19 cellular contexts compared by ENCODE assay signal in the genomic region with DNA sequence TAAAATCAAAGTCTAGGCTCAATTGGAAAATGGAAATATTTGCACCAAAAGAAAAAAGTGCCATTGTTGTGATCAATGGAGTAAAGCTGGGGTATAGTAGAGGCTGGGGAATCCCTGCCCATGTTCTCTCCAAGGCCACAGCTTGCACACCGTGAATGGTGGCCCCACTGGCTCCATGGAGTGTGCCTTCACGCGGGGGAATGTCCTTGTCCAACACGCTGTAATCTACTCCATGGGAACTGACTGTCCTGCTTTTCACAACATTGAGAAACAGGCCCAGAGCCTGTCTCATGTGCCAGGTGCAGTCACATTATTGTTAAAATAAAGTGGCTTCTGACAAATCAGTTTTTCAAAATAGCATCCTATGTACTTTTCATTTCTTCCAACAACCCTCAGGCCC. TPM values are rescaled to one million over a fixed set of nuclear protein-coding genes. Genes with fewer than 3 reads are reported as not detected.
"Had no signal": no experiment of that assay in that cellular context is flagged by ENCODE, and none has a peak within 500 bp of the region (broad histone marks: within the 10 kb centered on the region; RNA-seq: fewer than 3 reads in every experiment).

No MANE protein-coding gene starts in this region.

- H3K36me3 ChIP-seq: gastrocnemius medialis, thyroid gland, uterus had no signal

- H3K4me1 Mint-ChIP-seq: immature natural killer cell had no signal

- H3K27ac ChIP-seq: epithelial cell of prostate, esophagus muscularis mucosa, gastrocnemius medialis, parathyroid adenoma, psoas muscle, thyroid gland, upper lobe of left lung, uterus had no signal

- FAIRE-seq: keratinocyte, small intestine had no signal

- H3K27me3 ChIP-seq: esophagus muscularis mucosa, gastrocnemius medialis, thyroid gland, upper lobe of left lung, uterus had no signal

- H3K4me3 Mint-ChIP-seq: effector memory CD8-positive, alpha-beta T cell; immature natural killer cell; natural killer cell treated with Interleukin-12 subunit alpha and Interleukin-12 subunit beta and Interleukin-15 and Interleukin-18, amount 100 ng/mL, for 72 hours had no signal

- ATAC-seq: effector memory CD8-positive, alpha-beta T cell; gastrocnemius medialis; left colon; natural killer cell treated with Interleukin-12 subunit alpha and Interleukin-12 subunit beta and Interleukin-15 and Interleukin-18, amount 100 ng/mL, for 72 hours; psoas muscle had no signal

- DNase-seq: effector memory CD8-positive, alpha-beta T cell; gastrocnemius medialis; immature natural killer cell; left colon; mesenchymal stem cell; midbrain; psoas muscle; small intestine; stimulated activated CD4-positive, alpha-beta T cell treated with anti-CD3 and anti-CD28 coated beads, Interleukin-12 subunit alpha, Interleukin-12 subunit beta, amount 100 ng/mL, for 4 hours; stimulated activated naive CD4-positive, alpha-beta T cell treated with Interleukin-2 at 50 U/mL for 16 hours; thyroid gland; upper lobe of left lung; uterus had no signal

- H2AFZ ChIP-seq: parathyroid adenoma had no signal

- H3K9me3 Mint-ChIP-seq: effector memory CD8-positive, alpha-beta T cell; immature natural killer cell; natural killer cell treated with Interleukin-12 subunit alpha and Interleukin-12 subunit beta and Interleukin-15 and Interleukin-18, amount 100 ng/mL, for 72 hours had no signal

- H3K27ac Mint-ChIP-seq: effector memory CD8-positive, alpha-beta T cell; immature natural killer cell; natural killer cell treated with Interleukin-12 subunit alpha and Interleukin-12 subunit beta and Interleukin-15 and Interleukin-18, amount 100 ng/mL, for 72 hours had no signal

- H3K9me3 ChIP-seq: esophagus muscularis mucosa, gastrocnemius medialis, thyroid gland, upper lobe of left lung, uterus had no signal

- H3K36me3 Mint-ChIP-seq: immature natural killer cell had no signal

- H3K4me3 ChIP-seq: esophagus muscularis mucosa, gastrocnemius medialis, lung, psoas muscle, thyroid gland, upper lobe of left lung, uterus had no signal

- H3K27me3 Mint-ChIP-seq: effector memory CD8-positive, alpha-beta T cell had no signal

- H3K4me1 ChIP-seq: gastrocnemius medialis, parathyroid adenoma, psoas muscle, thyroid gland, upper lobe of left lung, uterus had no signal

- H3K9ac ChIP-seq: parathyroid adenoma had no signal

- H3K79me2 ChIP-seq: parathyroid adenoma had no signal

RNA-seq across cellular contexts. Expression of a gene that starts 33.1 kb away (rescaled TPM):
- polyA plus RNA-seq: immature natural killer cell had no signal
